Comparison of ENCODE assay signal across 10 cellular contexts in genomic region chr1:150156868-150157603, GRCh38. TPM values are rescaled to one million over a fixed set of nuclear protein-coding genes. Genes with fewer than 3 reads are reported as not detected.
DNase-seq lines count a peak whose midpoint lies in the region; ATAC-seq and TF ChIP-seq lines count a peak whose summit lies in the region.
"Had no signal": no experiment of that assay in that cellular context is flagged by ENCODE, and none has a peak within 500 bp of the region (broad histone marks: within the 10 kb centered on the region; RNA-seq: fewer than 3 reads in every experiment).

No MANE protein-coding gene starts in this region.

- intact Hi-C loops in activated CD4-positive, alpha-beta T cell treated with anti-CD3 and anti-CD28 coated beads for 36 hours (cut with DNase I, micrococcal nuclease) = no loop called here

- WGBS in gastroesophageal sphincter (ENCODE audit: low coverage in 1 of 2), 2 donors = 36 to 55% methylated on average over 10 to 12 of the region's 16 CpGs

- POLR2A ChIA-PET in activated CD4-positive, alpha-beta T cell treated with anti-CD3 and anti-CD28 coated beads for 36 hours (lab: Charles Lee) = no interaction called here

- H3K9ac ChIP-seq in stomach smooth muscle (ENCODE audit: low read length in 2 of 2) = peak overlapping the region in 1 of 2 donors; percentile 97

- ATAC-seq in gastroesophageal sphincter = peak; percentile 27
- ATAC-seq in activated CD4-positive, alpha-beta T cell treated with anti-CD3 and anti-CD28 coated beads for 36 hours = no peak
- ATAC-seq in activated T-helper 17 cell treated with anti-CD3 and anti-CD28 coated beads, Interleukin-2, amount 50 U/mL, for 72 hours (replicated peaks) = no peak

- CTCF ChIA-PET in activated CD4-positive, alpha-beta T cell treated with anti-CD3 and anti-CD28 coated beads for 36 hours (lab: Charles Lee) = interaction anchor here (0.7 to 2.0 kb wide), 3 partner anchors 12 to 48 kb away, joined by 3 to 6 read pairs (median 4); no protein-coding TSS in a partner anchor

- H3K9me3 ChIP-seq in Peyer's patch (no peaks in the 10 kb centered on the region), gastroesophageal sphincter (no peaks in the 10 kb centered on the region), stomach smooth muscle (ENCODE audit: control insufficient read depth in 2 of 2, low read length in 2 of 2) (no peaks in the 10 kb centered on the region)

- H3K27ac ChIP-seq in Peyer's patch (peak overlapping the region in 3 of 4 donors; percentile 18 to 93 (median 28)), gastroesophageal sphincter (peak overlapping the region; percentile 97 to 99 (median 98)), stomach smooth muscle (ENCODE audit: low read length) (peak overlapping the region; percentile 99)

- H3K4me1 ChIP-seq in Peyer's patch (peaks cover 0 to 64% (median 7%) of the 10 kb centered on the region in 4 donors), gastroesophageal sphincter (peaks cover 24 to 100% (median 26%) of the 10 kb centered on the region in 3 donors), stomach smooth muscle (ENCODE audit: control insufficient read depth, insufficient read depth, low read length) (peaks cover 94% of the 10 kb centered on the region)

- DNase-seq in EH (ENCODE audit: low read depth) = peak; percentile 89
- DNase-seq in Peyer's patch = peak in 1 of 3 donors; percentile 45
- DNase-seq in activated CD4-positive, alpha-beta T cell treated with anti-CD3 and anti-CD28 coated beads for 36 hours = no peak
- no peak for DNase-seq in ACHN
- DNase-seq: NCI-H1436 treated with DMSO at 0.1 percent for 48 hours, NCI-H526 treated with DMSO at 0.1 percent for 48 hours, SIG-M5 had no signal

- H3K27me3 ChIP-seq in Peyer's patch = no peaks in the 10 kb centered on the region
- no peaks in the 10 kb centered on the region for H3K27me3 ChIP-seq in gastroesophageal sphincter
- H3K27me3 ChIP-seq in stomach smooth muscle (ENCODE audit: control insufficient read depth in 1 of 2, insufficient read depth in 2 of 2, low read length in 2 of 2) = no peaks in the 10 kb centered on the region

- no peaks in the 10 kb centered on the region for H3K9me3 Mint-ChIP-seq in activated CD4-positive, alpha-beta T cell treated with anti-CD3 and anti-CD28 coated beads for 36 hours (ENCODE audit: low read depth)
- H3K9me3 Mint-ChIP-seq in activated T-helper 17 cell treated with anti-CD3 and anti-CD28 coated beads, Interleukin-2, amount 50 U/mL, for 72 hours = no peaks in the 10 kb centered on the region

- in situ Hi-C loops in ACHN (cut with HindIII; ENCODE audit: low pct_ligation_motif_present, low pct_unique_long_range_greater_than_20kb, low sequenced_read_pairs) = no loop called here

- H3K4me3 Mint-ChIP-seq in activated CD4-positive, alpha-beta T cell treated with anti-CD3 and anti-CD28 coated beads for 36 hours = no peak overlapping the region
- no peak overlapping the region for H3K4me3 Mint-ChIP-seq in activated T-helper 17 cell treated with anti-CD3 and anti-CD28 coated beads, Interleukin-2, amount 50 U/mL, for 72 hours

- H3K27ac Mint-ChIP-seq in activated CD4-positive, alpha-beta T cell treated with anti-CD3 and anti-CD28 coated beads for 36 hours = no peak overlapping the region
- H3K27ac Mint-ChIP-seq in activated T-helper 17 cell treated with anti-CD3 and anti-CD28 coated beads, Interleukin-2, amount 50 U/mL, for 72 hours = no peak overlapping the region

- TF ChIP-seq EP300 in gastroesophageal sphincter (IDR thresholded peaks at IDR 0.05) = no peak

- peaks cover 0 to 29% (median 0%) of the 10 kb centered on the region in 3 donors for H3K36me3 ChIP-seq in Peyer's patch
- peaks cover 3 to 75% of the 10 kb centered on the region in 2 donors for H3K36me3 ChIP-seq in gastroesophageal sphincter
- H3K36me3 ChIP-seq in stomach smooth muscle (ENCODE audit: control insufficient read depth in 2 of 2, insufficient read depth in 2 of 2, low read length in 2 of 2) = peaks cover 65 to 67% of the 10 kb centered on the region in 2 donors

- H3K36me3 Mint-ChIP-seq in activated CD4-positive, alpha-beta T cell treated with anti-CD3 and anti-CD28 coated beads for 36 hours (ENCODE audit: low read depth) = peaks cover 35% of the 10 kb centered on the region
- peaks cover 89% of the 10 kb centered on the region for H3K36me3 Mint-ChIP-seq in activated T-helper 17 cell treated with anti-CD3 and anti-CD28 coated beads, Interleukin-2, amount 50 U/mL, for 72 hours (ENCODE audit: low read depth)

- no peak for TF ChIP-seq CTCF in Peyer's patch (IDR thresholded peaks at IDR 0.05)
- TF ChIP-seq CTCF in gastroesophageal sphincter (IDR thresholded peaks at IDR 0.05) = no peak

- TF ChIP-seq POLR2A in Peyer's patch (IDR thresholded peaks at IDR 0.05) (no peak), gastroesophageal sphincter (IDR thresholded peaks at IDR 0.05) (no peak)

- peaks cover 47% of the 10 kb centered on the region for H3K4me1 Mint-ChIP-seq in activated CD4-positive, alpha-beta T cell treated with anti-CD3 and anti-CD28 coated beads for 36 hours
- H3K4me1 Mint-ChIP-seq in activated T-helper 17 cell treated with anti-CD3 and anti-CD28 coated beads, Interleukin-2, amount 50 U/mL, for 72 hours = peaks cover 53% of the 10 kb centered on the region

- H3K27me3 Mint-ChIP-seq in activated CD4-positive, alpha-beta T cell treated with anti-CD3 and anti-CD28 coated beads for 36 hours = no peaks in the 10 kb centered on the region
- no peaks in the 10 kb centered on the region for H3K27me3 Mint-ChIP-seq in activated T-helper 17 cell treated with anti-CD3 and anti-CD28 coated beads, Interleukin-2, amount 50 U/mL, for 72 hours

- H3K4me3 ChIP-seq in Peyer's patch = no peak overlapping the region
- no peak overlapping the region for H3K4me3 ChIP-seq in gastroesophageal sphincter
- H3K4me3 ChIP-seq in stomach smooth muscle (ENCODE audit: low read length in 2 of 2) = peak overlapping the region in 1 of 2 donors; percentile 22

RNA-seq across cellular contexts. Expression of gene PLEKHO1, which starts 7.3 kb away (rescaled TPM):
- total RNA-seq in Peyer's patch (100 to 1,000 TPM in 1 of 4 donors, 10 to 100 TPM in 3; 12.6 to 106 (median 29.6) TPM), gastroesophageal sphincter (100 to 1,000 TPM; 217 to 358 (median 228) TPM)
- total RNA-seq in activated CD4-positive, alpha-beta T cell treated with anti-CD3 and anti-CD28 coated beads for 36 hours = 10 to 100 TPM; 13.2 TPM
- total RNA-seq in activated T-helper 17 cell treated with anti-CD3 and anti-CD28 coated beads, Interleukin-2, amount 50 U/mL, for 72 hours = 10 to 100 TPM; 33.1 to 43.0 TPM

Comparison
In these comparisons a context has a peak if more than half of its experiments do, and no peak if none do; other contexts are left out.
1. H3K27ac ChIP-seq: peak in every context shown above with its lines; median percentile 99 in stomach smooth muscle; 98 in gastroesophageal sphincter; 28 in Peyer's patch.